Comparison of ENCODE assay signal across 8 cellular contexts in the genomic region with DNA sequence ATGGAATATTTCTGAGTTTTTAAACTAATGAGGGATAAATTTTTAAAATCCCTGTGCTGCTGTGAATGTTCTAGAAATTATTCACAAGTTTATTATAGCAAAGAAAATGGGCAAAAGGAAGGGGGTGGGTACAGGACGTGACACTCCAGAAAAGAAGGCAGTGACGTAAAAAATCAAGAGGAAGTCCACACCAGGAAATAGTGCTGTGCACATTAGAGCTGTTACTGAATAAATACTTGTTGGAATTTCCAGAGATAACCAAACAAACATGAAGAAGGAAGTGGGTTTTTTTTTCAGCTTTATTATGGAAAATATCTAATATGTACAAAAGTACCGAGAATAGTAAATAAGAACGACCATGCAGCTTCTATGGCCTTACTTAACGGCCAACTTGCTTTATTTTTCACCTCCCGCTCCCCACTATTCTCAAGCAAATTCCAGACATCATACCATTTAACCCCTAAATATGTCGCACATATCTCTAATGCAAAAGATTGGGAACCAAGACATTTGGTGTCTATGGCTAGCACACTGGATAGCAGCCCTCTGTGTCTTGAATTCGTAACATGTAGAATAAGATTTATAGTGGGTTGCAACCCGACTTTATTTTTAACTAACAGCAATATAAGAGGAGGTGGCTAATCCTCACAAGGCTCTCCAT. TPM values are rescaled to one million over a fixed set of nuclear protein-coding genes. Genes with fewer than 3 reads are reported as not detected.
DNase-seq lines count a peak whose midpoint lies in the region; ATAC-seq and TF ChIP-seq lines count a peak whose summit lies in the region.

No MANE protein-coding gene starts in this region.

- H3K27ac ChIP-seq in foreskin keratinocyte = peak overlapping the region; percentile 94

- H3K27me3 ChIP-seq in H7 (ENCODE audit: control insufficient read depth, insufficient read depth, low read length) (no peaks in the 10 kb centered on the region; the same call in 1 of the 2 replicates), foreskin keratinocyte (no peaks in the 10 kb centered on the region)

- no peaks in the 10 kb centered on the region for H3K36me3 Mint-ChIP-seq in WTC11

- H3K9me3 Mint-ChIP-seq in WTC11 = no peaks in the 10 kb centered on the region

- no peak for ATAC-seq in WTC11
- ATAC-seq in foreskin keratinocyte = peak; percentile 19
- peak; percentile 15 for ATAC-seq in omental fat pad (ENCODE audit: low FRiP score)

- H3K4me3 ChIP-seq in H7 (ENCODE audit: insufficient read depth, low read depth, low read length) = peak overlapping the region; percentile 52

- DNase-seq in G401 (ENCODE audit: low spot score) (peak; percentile 49), H7 (no peak), NAMALWA (ENCODE audit: low spot score) (peak; percentile 76), WTC11 (ENCODE audit: low spot score) (no peak), foreskin keratinocyte (peak in 1 of 2 donors; percentile 59), omental fat pad (ENCODE audit: low spot score) (no peak)
- no peak for DNase-seq in activated CD4-positive, CD25-positive, alpha-beta regulatory T cell treated with anti-CD3 and anti-CD28 coated beads, Interleukin-2, amount 50 U/mL, for 72 hours
- no peak for DNase-seq in activated effector memory CD4-positive, alpha-beta T cell treated with anti-CD3 and anti-CD28 coated beads, Interleukin-2, amount 50 U/mL, for 16 hours

- POLR2A ChIA-PET in WTC11 (lab: Charles Lee) = interaction anchor here (0.6 kb wide), 1 partner anchor 34 kb away, joined by 4 read pairs; no protein-coding TSS in a partner anchor

- no peaks in the 10 kb centered on the region for H3K36me3 ChIP-seq in H7 (replicated peaks; ENCODE audit: control insufficient read depth, insufficient read depth, low read length)

- H3K4me1 Mint-ChIP-seq in WTC11 = peaks cover 52% of the 10 kb centered on the region

- TF ChIP-seq CTCF in WTC11 (IDR thresholded peaks at IDR 0.05) = no peak
- TF ChIP-seq CTCF in foreskin keratinocyte (conservative IDR thresholded peaks at IDR 0.05) = no peak
- TF ChIP-seq CTCF in omental fat pad (IDR thresholded peaks at IDR 0.05) = no peak

- H3K27me3 Mint-ChIP-seq in WTC11 (ENCODE audit: low read depth) = no peaks in the 10 kb centered on the region; the same call in 1 of the 2 replicates

- H3K4me3 Mint-ChIP-seq in WTC11 = peak overlapping the region; percentile 72

- in situ Hi-C loops in G401 (cut with HindIII; ENCODE audit: low sequenced_read_pairs) = no loop called here

- H3K4me1 ChIP-seq in foreskin keratinocyte = peaks cover 40% of the 10 kb centered on the region

- peak overlapping the region; percentile 22; the same call in 1 of the 2 replicates for H3K27ac Mint-ChIP-seq in WTC11

- CTCF ChIA-PET in WTC11 (lab: Charles Lee) = interaction anchor here (1.4 kb wide), 1 partner anchor 29 kb away, joined by 5 read pairs; no protein-coding TSS in a partner anchor

TF ChIP-seq in WTC11, 78 proteins besides CTCF, POLR2A, EP300 and RAD21:
- TF ChIP-seq ZBTB21 (CRISPR knock-in tag; IDR thresholded peaks at IDR 0.05; ENCODE audit: borderline replicate concordance) (no peak), SMAD3 (CRISPR knock-in tag; IDR thresholded peaks at IDR 0.05; ENCODE audit: borderline replicate concordance) (no peak), FOXP1 (CRISPR knock-in tag; IDR thresholded peaks at IDR 0.05; ENCODE audit: borderline replicate concordance) (no peak)
- TF ChIP-seq, protein P1, sequence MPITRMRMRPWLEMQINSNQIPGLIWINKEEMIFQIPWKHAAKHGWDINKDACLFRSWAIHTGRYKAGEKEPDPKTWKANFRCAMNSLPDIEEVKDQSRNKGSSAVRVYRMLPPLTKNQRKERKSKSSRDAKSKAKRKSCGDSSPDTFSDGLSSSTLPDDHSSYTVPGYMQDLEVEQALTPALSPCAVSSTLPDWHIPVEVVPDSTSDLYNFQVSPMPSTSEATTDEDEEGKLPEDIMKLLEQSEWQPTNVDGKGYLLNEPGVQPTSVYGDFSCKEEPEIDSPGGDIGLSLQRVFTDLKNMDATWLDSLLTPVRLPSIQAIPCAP (CRISPR knock-in tag; IDR thresholded peaks at IDR 0.05) = no peak
- TF ChIP-seq, protein P2, sequence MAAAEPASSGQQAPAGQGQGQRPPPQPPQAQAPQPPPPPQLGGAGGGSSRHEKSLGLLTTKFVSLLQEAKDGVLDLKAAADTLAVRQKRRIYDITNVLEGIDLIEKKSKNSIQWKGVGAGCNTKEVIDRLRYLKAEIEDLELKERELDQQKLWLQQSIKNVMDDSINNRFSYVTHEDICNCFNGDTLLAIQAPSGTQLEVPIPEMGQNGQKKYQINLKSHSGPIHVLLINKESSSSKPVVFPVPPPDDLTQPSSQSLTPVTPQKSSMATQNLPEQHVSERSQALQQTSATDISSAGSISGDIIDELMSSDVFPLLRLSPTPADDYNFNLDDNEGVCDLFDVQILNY (CRISPR knock-in tag; IDR thresholded peaks at IDR 0.05) = no peak
- TF ChIP-seq, protein P3, sequence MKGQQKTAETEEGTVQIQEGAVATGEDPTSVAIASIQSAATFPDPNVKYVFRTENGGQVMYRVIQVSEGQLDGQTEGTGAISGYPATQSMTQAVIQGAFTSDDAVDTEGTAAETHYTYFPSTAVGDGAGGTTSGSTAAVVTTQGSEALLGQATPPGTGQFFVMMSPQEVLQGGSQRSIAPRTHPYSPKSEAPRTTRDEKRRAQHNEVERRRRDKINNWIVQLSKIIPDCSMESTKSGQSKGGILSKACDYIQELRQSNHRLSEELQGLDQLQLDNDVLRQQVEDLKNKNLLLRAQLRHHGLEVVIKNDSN (CRISPR knock-in tag; IDR thresholded peaks at IDR 0.05) = no peak
- TF ChIP-seq, protein P4, sequence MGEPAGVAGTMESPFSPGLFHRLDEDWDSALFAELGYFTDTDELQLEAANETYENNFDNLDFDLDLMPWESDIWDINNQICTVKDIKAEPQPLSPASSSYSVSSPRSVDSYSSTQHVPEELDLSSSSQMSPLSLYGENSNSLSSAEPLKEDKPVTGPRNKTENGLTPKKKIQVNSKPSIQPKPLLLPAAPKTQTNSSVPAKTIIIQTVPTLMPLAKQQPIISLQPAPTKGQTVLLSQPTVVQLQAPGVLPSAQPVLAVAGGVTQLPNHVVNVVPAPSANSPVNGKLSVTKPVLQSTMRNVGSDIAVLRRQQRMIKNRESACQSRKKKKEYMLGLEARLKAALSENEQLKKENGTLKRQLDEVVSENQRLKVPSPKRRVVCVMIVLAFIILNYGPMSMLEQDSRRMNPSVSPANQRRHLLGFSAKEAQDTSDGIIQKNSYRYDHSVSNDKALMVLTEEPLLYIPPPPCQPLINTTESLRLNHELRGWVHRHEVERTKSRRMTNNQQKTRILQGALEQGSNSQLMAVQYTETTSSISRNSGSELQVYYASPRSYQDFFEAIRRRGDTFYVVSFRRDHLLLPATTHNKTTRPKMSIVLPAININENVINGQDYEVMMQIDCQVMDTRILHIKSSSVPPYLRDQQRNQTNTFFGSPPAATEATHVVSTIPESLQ (CRISPR knock-in tag; IDR thresholded peaks at IDR 0.05) = no peak

RNA-seq across cellular contexts. Expression of gene NDUFV2, which starts 0.6 kb away (rescaled TPM):
- total RNA-seq in G401 (2014; rRNA removed; shearing (Covaris generic)) = 221 and 286 TPM in 2 replicates
- 189 and 220 TPM in 2 replicates for total RNA-seq in H7 (2014; rRNA removed; shearing (Covaris generic))
- total RNA-seq in WTC11 (2021) (165 to 192 TPM (median 167 TPM) in 3 replicates), foreskin keratinocyte (141 and 158 TPM in 2 replicates), omental fat pad (10 to 100 TPM; 86.1 to 92.1 (median 88.8) TPM)
- 164 and 191 TPM in 2 replicates for polyA plus RNA-seq in foreskin keratinocyte

RNA-seq across cellular contexts. Expression of gene ANKRD12, which starts 34.7 kb away (rescaled TPM):
- total RNA-seq in G401 (2014; rRNA removed; shearing (Covaris generic)) = 3.3 and 7.9 TPM in 2 replicates
- total RNA-seq in H7 (2014; rRNA removed; shearing (Covaris generic)) = 3.2 and 11.3 TPM in 2 replicates
- total RNA-seq in WTC11 (2021) (42.2 to 44.7 TPM (median 43.4 TPM) in 3 replicates), foreskin keratinocyte (12.4 and 12.9 TPM in 2 replicates), omental fat pad (10 to 100 TPM; 45.6 to 58.6 (median 47.4) TPM)
- polyA plus RNA-seq in foreskin keratinocyte = 4.1 and 4.7 TPM in 2 replicates

Comparison
In these comparisons a context has a peak if more than half of its experiments do, and no peak if none do; other contexts are left out.
1. DNase-seq: peak in G401 (single experiment) and NAMALWA (single experiment); none in H7 (single experiment), WTC11 (single experiment), omental fat pad (single experiment), activated CD4-positive, CD25-positive, alpha-beta regulatory T cell treated with anti-CD3 and anti-CD28 coated beads, Interleukin-2, amount 50 U/mL, for 72 hours (single experiment) and activated effector memory CD4-positive, alpha-beta T cell treated with anti-CD3 and anti-CD28 coated beads, Interleukin-2, amount 50 U/mL, for 16 hours (single experiment).